1 cellular context compared by ENCODE assay signal in genomic region chr22:39717099-39717498, GRCh38.
TF ChIP-seq lines count a peak whose summit lies in the region.

No MANE protein-coding gene starts in this region.

TF ChIP-seq in HepG2, 621 proteins besides CTCF, POLR2A, EP300 and RAD21 (continued from another document):
- TF ChIP-seq GLMP (CRISPR knock-in tag; IDR thresholded peaks at IDR 0.05; ENCODE audit: borderline replicate concordance) = no peak
- TF ChIP-seq NFRKB (IDR thresholded peaks at IDR 0.05) = no peak
- no peak for TF ChIP-seq KAT2B (IDR thresholded peaks at IDR 0.05; ENCODE audit: borderline replicate concordance, low read depth, low read length)
